9 cellular contexts compared by ENCODE assay signal in genomic region chr12:130879212-130879686, GRCh38. TPM values are rescaled to one million over a fixed set of nuclear protein-coding genes. Genes with fewer than 3 reads are reported as not detected.
DNase-seq lines count a peak whose midpoint lies in the region; ATAC-seq and TF ChIP-seq lines count a peak whose summit lies in the region.
"Had no signal": no experiment of that assay in that cellular context is flagged by ENCODE, and none has a peak within 500 bp of the region (broad histone marks: within the 10 kb centered on the region; RNA-seq: fewer than 3 reads in every experiment).

No MANE protein-coding gene starts in this region.

- no peak overlapping the region for H3K27ac ChIP-seq in osteoblast (ENCODE audit: low read depth, low read length)
- H3K27ac ChIP-seq: right lobe of liver had no signal

- peak; percentile 70 for DNase-seq in GM10266 (ENCODE audit: extremely low spot score)
- no peak for DNase-seq in activated T-cell treated with anti-CD3 and anti-CD28 coated beads, Interleukin-2, amount 50 U/mL, for 72 hours
- DNase-seq in NCI-H2171 (lab: John Stamatoyannopoulos, UW), result no peak
- no peak for DNase-seq in osteoblast (ENCODE audit: insufficient read length, low spot score, missing footprints)
- DNase-seq in putamen (ENCODE audit: low spot score), result no peak
- no peak for DNase-seq in NCI-H1694 treated with DMSO at 0.1 percent for 48 hours (lab: John Stamatoyannopoulos, UW)
- DNase-seq: right lobe of liver had no signal

- H4K20me1 ChIP-seq in osteoblast (ENCODE audit: insufficient read depth, low read length), result peaks cover 20% of the 10 kb centered on the region

- H3K4me1 Mint-ChIP-seq in activated T-cell treated with anti-CD3 and anti-CD28 coated beads, Interleukin-2, amount 50 U/mL, for 72 hours (ENCODE audit: low read depth), result peaks cover 60% of the 10 kb centered on the region

- no peaks in the 10 kb centered on the region for H3K9me3 ChIP-seq in osteoblast (ENCODE audit: low read depth, low read length)
- H3K9me3 ChIP-seq: right lobe of liver had no signal

- TF ChIP-seq CTCF in GM10266 (IDR thresholded peaks at IDR 0.05; ENCODE audit: control insufficient read depth, insufficient read depth, low read depth, missing control alignments) (no peak), osteoblast (IDR thresholded peaks at IDR 0.05; ENCODE audit: extremely low read depth, low read depth, low read length) (no peak)

- H3K27me3 ChIP-seq in osteoblast (ENCODE audit: insufficient read depth, low read length), result no peaks in the 10 kb centered on the region
- H3K27me3 ChIP-seq: right lobe of liver had no signal

- peaks cover 4% of the 10 kb centered on the region for H3K4me1 ChIP-seq in osteoblast (ENCODE audit: insufficient read depth, low read length)

- ATAC-seq in GM19328 (IDR thresholded peaks at IDR 0.05; ENCODE audit: unreplicated experiment), result peak; percentile 76
- peak; percentile 73 for ATAC-seq in HG03135 (IDR thresholded peaks at IDR 0.05; ENCODE audit: unreplicated experiment)
- ATAC-seq in activated T-cell treated with anti-CD3 and anti-CD28 coated beads, Interleukin-2, amount 50 U/mL, for 72 hours (replicated peaks in 1 of 2), result peak; percentile 7 to 10

- peaks cover 5% of the 10 kb centered on the region for H3K79me2 ChIP-seq in osteoblast (ENCODE audit: insufficient read depth, low read length)

- no peak overlapping the region for H2AFZ ChIP-seq in osteoblast (ENCODE audit: low read length)

- no peak overlapping the region for H3K27ac Mint-ChIP-seq in activated T-cell treated with anti-CD3 and anti-CD28 coated beads, Interleukin-2, amount 50 U/mL, for 72 hours

- no peaks in the 10 kb centered on the region for H3K9me3 Mint-ChIP-seq in activated T-cell treated with anti-CD3 and anti-CD28 coated beads, Interleukin-2, amount 50 U/mL, for 72 hours

- peaks cover 31% of the 10 kb centered on the region for H3K36me3 ChIP-seq in osteoblast (ENCODE audit: insufficient read depth, low read length)

- H3K4me3 ChIP-seq in osteoblast (ENCODE audit: insufficient read depth, low read length), result no peak overlapping the region
- H3K4me3 ChIP-seq: right lobe of liver had no signal

- H3K27me3 Mint-ChIP-seq in activated T-cell treated with anti-CD3 and anti-CD28 coated beads, Interleukin-2, amount 50 U/mL, for 72 hours (ENCODE audit: low read depth), result no peaks in the 10 kb centered on the region

- H3K36me3 Mint-ChIP-seq in activated T-cell treated with anti-CD3 and anti-CD28 coated beads, Interleukin-2, amount 50 U/mL, for 72 hours (ENCODE audit: insufficient read depth in 2 of 2), result peaks cover 6 to 35% of the 10 kb centered on the region in 2 donors

- H3K4me2 ChIP-seq in osteoblast (ENCODE audit: insufficient read depth, low read length), result no peak overlapping the region

- H3K4me3 Mint-ChIP-seq in activated T-cell treated with anti-CD3 and anti-CD28 coated beads, Interleukin-2, amount 50 U/mL, for 72 hours, result peak overlapping the region; percentile 7 to 44

RNA-seq across cellular contexts. Expression of gene RAN, which starts 7.4 kb away (rescaled TPM):
- 1,000 to 10,000 TPM; 1,100 to 1,397 TPM for total RNA-seq in activated T-cell treated with anti-CD3 and anti-CD28 coated beads, Interleukin-2, amount 50 U/mL, for 72 hours
- 355 and 436 TPM in 2 replicates for total RNA-seq in osteoblast

RNA-seq across cellular contexts. Expression of gene STX2, which starts 40.2 kb away (rescaled TPM):
- total RNA-seq in activated T-cell treated with anti-CD3 and anti-CD28 coated beads, Interleukin-2, amount 50 U/mL, for 72 hours, result 10 to 100 TPM; 11.9 to 13.2 TPM
- total RNA-seq in osteoblast, result 31.2 and 43.8 TPM in 2 replicates

Comparison
In these comparisons a context has a peak if more than half of its experiments do, and no peak if none do; other contexts are left out.
1. ATAC-seq: peak in every context shown above with its lines; median percentile 76 in GM19328; 73 in HG03135; 8 in activated T-cell treated with anti-CD3 and anti-CD28 coated beads, Interleukin-2, amount 50 U/mL, for 72 hours.